6 cellular contexts compared by ENCODE assay signal in the genomic region with DNA sequence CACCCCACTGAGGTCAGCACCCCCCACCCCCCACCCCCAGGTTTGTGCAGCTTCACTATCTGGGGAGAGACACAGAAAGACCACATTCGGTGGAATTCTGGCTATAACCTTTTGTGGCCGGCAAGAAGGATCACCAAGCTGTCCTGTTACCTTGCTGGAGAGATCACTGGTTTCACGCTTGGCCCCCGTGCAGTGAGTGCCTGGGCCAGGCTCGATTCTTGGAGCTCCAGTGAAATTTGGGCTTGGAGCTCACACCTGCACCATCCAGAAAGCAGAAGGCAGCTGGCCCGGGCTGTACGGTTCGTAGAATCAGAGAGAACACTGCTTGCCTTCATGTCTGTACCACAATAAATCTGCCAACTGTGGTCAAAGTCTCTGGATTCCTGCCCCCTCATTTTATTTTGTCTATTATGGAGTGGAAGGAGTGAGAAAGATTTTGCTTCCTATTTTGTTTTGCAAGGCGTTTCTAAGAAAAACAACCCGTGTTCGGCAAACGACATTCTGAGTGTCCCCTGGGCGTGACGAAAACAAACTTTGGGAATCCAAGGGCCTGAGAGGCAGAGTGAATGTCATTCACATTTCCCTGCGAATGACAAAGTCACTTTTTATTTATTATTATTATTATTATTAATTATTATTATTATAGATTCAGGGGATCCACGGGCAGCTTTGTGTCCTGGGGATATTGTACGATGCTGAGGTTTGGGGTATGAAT.
DNase-seq lines count a peak whose midpoint lies in the region; ATAC-seq, FAIRE-seq and TF ChIP-seq lines count a peak whose summit lies in the region.
"Not testable (repeated sequence)": the region's sequence is repeated elsewhere in the genome, so short reads cannot be mapped to it uniquely, and the experiment has no call there.

No MANE protein-coding gene starts in this region.

- not testable (repeated sequence) for ATAC-seq in Right ventricle myocardium superior (ENCODE audit: poor library complexity)

- H3K27ac ChIP-seq in kidney (ENCODE audit: low read depth in 2 of 2, low read length in 2 of 2); sigmoid colon; stomach: not testable (repeated sequence)

- not testable (repeated sequence) for TF ChIP-seq EP300 in sigmoid colon (IDR thresholded peaks at IDR 0.05); stomach (IDR thresholded peaks at IDR 0.05)

- TF ChIP-seq POLR2A in sigmoid colon (IDR thresholded peaks at IDR 0.05); stomach (IDR thresholded peaks at IDR 0.05): not testable (repeated sequence)

- not testable (repeated sequence) for H3K4me1 ChIP-seq in kidney (ENCODE audit: control insufficient read depth in 1 of 2, insufficient read depth in 1 of 2, low read depth in 1 of 2, low read length in 2 of 2); sigmoid colon; stomach

- TF ChIP-seq CTCF in kidney (IDR thresholded peaks at IDR 0.05; ENCODE audit: borderline replicate concordance, extremely low read depth, insufficient read depth); sigmoid colon (IDR thresholded peaks at IDR 0.05); stomach (IDR thresholded peaks at IDR 0.05): not testable (repeated sequence)

- not testable (repeated sequence) for H3K9ac ChIP-seq in kidney (ENCODE audit: low read length in 2 of 2)

- H3K27me3 ChIP-seq in sigmoid colon, stomach: not testable (repeated sequence)

- WGBS in sigmoid colon, 2 donors: 70 to 84% methylated on average over 15 of the region's 17 CpGs
- WGBS in stomach, 5 donors: 78 to 84% (median 79%) methylated on average over 11 to 15 of the region's 17 CpGs

- H3K36me3 ChIP-seq in kidney (ENCODE audit: control insufficient read depth in 1 of 2, insufficient read depth in 2 of 2, low read length in 2 of 2); sigmoid colon; stomach: not testable (repeated sequence)

- not testable (repeated sequence) for H3K9me3 ChIP-seq in kidney (ENCODE audit: control insufficient read depth in 1 of 2, low read length in 2 of 2); sigmoid colon; stomach

- not testable (repeated sequence) for FAIRE-seq in kidney (lab: Jason Lieb, UNC)

- not testable (repeated sequence) for H3K4me3 ChIP-seq in kidney (ENCODE audit: low read length in 2 of 2); sigmoid colon; stomach

- intact Hi-C loops in Right ventricle myocardium superior (cut with DNase I); kidney (cut with DNase I); sigmoid colon (cut with DNase I); stomach (cut with DNase I; ENCODE audit: low total_unique reads): not testable (repeated sequence)

- DNase-seq in activated effector memory CD4-positive, alpha-beta T cell treated with anti-CD3 and anti-CD28 coated beads, Interleukin-2, amount 50 U/mL, for 16 hours: peak; percentile 49
- DNase-seq in Right ventricle myocardium superior: peak; percentile 17
- peak; percentile 22 for DNase-seq in kidney
- peak; percentile 7 for DNase-seq in mucosa of gallbladder (ENCODE audit: low spot score)
- DNase-seq in sigmoid colon: peak; percentile 26
- DNase-seq in stomach: peak; percentile 25
